8 cellular contexts compared by ENCODE assay signal in genomic region chr21:38712076-38712475, GRCh38.
DNase-seq lines count a peak whose midpoint lies in the region; ATAC-seq, FAIRE-seq and TF ChIP-seq lines count a peak whose summit lies in the region.

No MANE protein-coding gene starts in this region.

- TF ChIP-seq CTCF in fibroblast of pulmonary artery (IDR thresholded peaks at IDR 0.05; ENCODE audit: low read length, missing control alignments) = peak; percentile 60

- H3K4me3 ChIP-seq in fibroblast of pulmonary artery (replicated peaks; ENCODE audit: low read depth, low read length) = no peak overlapping the region
- H3K4me3 ChIP-seq in HAP-1 = no peak overlapping the region

- FAIRE-seq in urothelium cell line (lab: Jason Lieb, UNC) = no peak

- DNase-seq in Caki2 (ENCODE audit: low read depth) (peak; percentile 22), HuH-7.5 (ENCODE audit: low spot score) (peak; percentile 25), RPMI7951 (ENCODE audit: low read depth) (peak; percentile 58), fibroblast of pulmonary artery (ENCODE audit: low read depth) (peak; percentile 57), urothelium cell line (ENCODE audit: low spot score) (peak; percentile 14), HAP-1 (ENCODE audit: low spot score in 2 of 2) (no peak)
- DNase-seq in activated naive CD4-positive, alpha-beta T cell (lab: John Stamatoyannopoulos, UW) = no peak

- no peak for ATAC-seq in GM18909 (IDR thresholded peaks at IDR 0.05; ENCODE audit: poor library complexity, unreplicated experiment)

- no peaks in the 10 kb centered on the region for H3K36me3 ChIP-seq in HAP-1 (replicated peaks)

- H3K4me1 ChIP-seq in HAP-1 = no peaks in the 10 kb centered on the region

- H3K27me3 ChIP-seq in HAP-1 (ENCODE audit: low read depth) = no peaks in the 10 kb centered on the region

- in situ Hi-C loops in Caki2 (cut with HindIII; ENCODE audit: low pct_unique_long_range_greater_than_20kb, low sequenced_read_pairs) (no loop called here), HAP-1 (cut with MboI; ENCODE audit: low sequenced_read_pairs) (no loop called here)

- no peaks in the 10 kb centered on the region for H3K9me3 ChIP-seq in HAP-1

Comparison
In these comparisons a context has a peak if more than half of its experiments do, and no peak if none do; other contexts are left out.
1. DNase-seq: peak in Caki2 (single experiment), HuH-7.5 (single experiment), RPMI7951 (single experiment), fibroblast of pulmonary artery (single experiment) and urothelium cell line (single experiment); none in HAP-1 (0 of 2) and activated naive CD4-positive, alpha-beta T cell (0 of 4).